15 cellular contexts compared by ENCODE assay signal in the genomic region with DNA sequence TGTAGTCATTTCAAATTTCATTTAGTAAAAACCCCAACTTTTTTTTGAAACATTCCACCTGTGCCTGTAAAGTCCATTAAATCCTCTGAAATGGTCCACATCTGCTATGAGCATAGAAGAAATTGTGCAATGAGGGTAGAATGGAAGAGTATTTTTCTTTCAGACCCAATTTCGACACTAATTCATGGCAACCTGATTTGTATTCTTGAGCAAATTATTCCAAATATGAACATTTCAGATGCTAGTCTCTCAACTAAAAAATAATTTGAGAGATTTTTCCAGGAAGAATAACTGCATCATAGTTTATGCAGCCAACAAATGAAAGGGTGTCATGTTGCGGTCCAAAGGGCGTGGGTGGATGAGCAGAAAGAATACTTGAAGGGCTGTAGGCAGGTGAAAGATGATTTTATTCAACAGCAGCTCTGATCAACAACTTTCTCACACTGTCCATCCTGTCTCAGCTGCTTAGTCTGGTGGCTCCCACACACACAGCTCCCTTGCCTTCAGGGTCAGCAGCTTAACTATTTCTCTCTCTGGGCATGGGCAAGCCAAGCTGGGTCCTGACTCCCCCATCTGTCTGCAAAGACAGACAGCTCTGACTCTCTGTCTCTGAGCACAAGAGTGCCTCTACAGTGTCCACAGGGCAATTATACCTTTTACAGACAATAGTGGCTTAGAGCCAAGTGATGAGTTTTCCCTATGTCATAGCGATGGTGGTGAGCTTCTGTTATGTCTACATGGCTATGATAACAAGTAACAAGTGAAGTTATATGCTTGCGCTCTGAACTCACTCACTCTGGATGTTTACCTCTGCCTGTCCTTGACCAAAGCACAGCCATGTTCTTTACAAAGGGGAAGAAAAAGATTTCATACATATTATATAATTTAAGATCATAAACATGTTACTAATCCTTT. TPM values are rescaled to one million over a fixed set of nuclear protein-coding genes. Genes with fewer than 3 reads are reported as not detected.
DNase-seq lines count a peak whose midpoint lies in the region; ATAC-seq and TF ChIP-seq lines count a peak whose summit lies in the region.
"Had no signal": no experiment of that assay in that cellular context is flagged by ENCODE, and none has a peak within 500 bp of the region (broad histone marks: within the 10 kb centered on the region; RNA-seq: fewer than 3 reads in every experiment).

No MANE protein-coding gene starts in this region.

- H3K27ac ChIP-seq in right cardiac atrium (ENCODE audit: low read length) (no peak overlapping the region), suprapubic skin (no peak overlapping the region)
- H3K27ac ChIP-seq: vagina had no signal

- CTCF ChIA-PET in WTC11 (lab: Charles Lee): interaction anchor here (1.2 to 3.3 kb wide), 2 partner anchors 11 to 205 kb away, joined by 4 to 29 read pairs; partner anchors contain the start of gene STEAP2

- POLR2A ChIA-PET in WTC11 (lab: Charles Lee): interaction anchor here (2.2 kb wide), 1 partner anchor 11 kb away, joined by 13 read pairs; the partner anchor contains the start of gene STEAP2

- no peaks in the 10 kb centered on the region for H3K9me3 ChIP-seq in right cardiac atrium (ENCODE audit: control insufficient read depth, low read length)
- no peaks in the 10 kb centered on the region for H3K9me3 ChIP-seq in suprapubic skin
- H3K9me3 ChIP-seq: adrenal gland, vagina had no signal

- 75% methylated on average over 5 of the region's 5 CpGs for WGBS in right cardiac atrium
- 77% methylated on average over 5 of the region's 5 CpGs for WGBS in suprapubic skin

- H3K27me3 ChIP-seq in right cardiac atrium (ENCODE audit: control insufficient read depth, insufficient read depth): no peaks in the 10 kb centered on the region
- H3K27me3 ChIP-seq in suprapubic skin: no peaks in the 10 kb centered on the region
- H3K27me3 ChIP-seq: adrenal gland, vagina had no signal

- no peaks in the 10 kb centered on the region for H3K9me3 Mint-ChIP-seq in WTC11
- H3K9me3 Mint-ChIP-seq: neural crest cell; T-helper 2 cell treated with Interferon-gamma antibody and Interleukin-4, amounts not matched to agents 5 μg/mL and 100 μg/mL, for 36 hours had no signal

- DNase-seq in NCI-H2227 (lab: John Stamatoyannopoulos, UW; ENCODE audit: unreplicated experiment) (peak; percentile 12), NCI-H2227 treated with DMSO at 0.1 percent for 48 hours (lab: John Stamatoyannopoulos, UW) (no peak), WTC11 (ENCODE audit: low spot score) (no peak), right cardiac atrium (no peak), stromal cell of bone marrow (ENCODE audit: low read depth) (peak; percentile 22), AG08396 (ENCODE audit: low spot score) (no peak), suprapubic skin (ENCODE audit: low spot score in 2 of 2) (no peak)
- DNase-seq: adrenal gland; effector memory CD4-positive, alpha-beta T cell; H7; NK-92 treated with Interleukin-12 subunit alpha and Interleukin-12 subunit beta, amount 100 ng/mL, for 24 hours had no signal

- H3K36me3 Mint-ChIP-seq in WTC11: peaks cover 3% of the 10 kb centered on the region; the same call in 1 of the 2 replicates

- H3K4me3 Mint-ChIP-seq in WTC11: no peak overlapping the region
- H3K4me3 Mint-ChIP-seq: neural crest cell; T-helper 2 cell treated with Interferon-gamma antibody and Interleukin-4, amounts not matched to agents 5 μg/mL and 100 μg/mL, for 36 hours had no signal

- H3K4me1 Mint-ChIP-seq in WTC11: peaks cover 37% of the 10 kb centered on the region

- ATAC-seq in WTC11: peak; percentile 6; the same call in 1 of the 2 replicates
- ATAC-seq in right cardiac atrium: peak; percentile 31 to 32
- no peak for ATAC-seq in GM18517 (IDR thresholded peaks at IDR 0.05; ENCODE audit: unreplicated experiment)

- H3K4me1 ChIP-seq in right cardiac atrium (ENCODE audit: control insufficient read depth, insufficient read depth, low read length) (no peaks in the 10 kb centered on the region), suprapubic skin (no peaks in the 10 kb centered on the region)
- H3K4me1 ChIP-seq: adrenal gland, vagina had no signal

- TF ChIP-seq CTCF in WTC11 (IDR thresholded peaks at IDR 0.05): no peak
- TF ChIP-seq CTCF in suprapubic skin (IDR thresholded peaks at IDR 0.05): no peak

- no peaks in the 10 kb centered on the region for H3K36me3 ChIP-seq in suprapubic skin
- H3K36me3 ChIP-seq: adrenal gland, vagina had no signal

- H3K27me3 Mint-ChIP-seq in WTC11 (ENCODE audit: low read depth): no peaks in the 10 kb centered on the region

- no peak for TF ChIP-seq POLR2A in suprapubic skin (IDR thresholded peaks at IDR 0.05)

- H3K27ac Mint-ChIP-seq in WTC11: peak overlapping the region; percentile 70; the same call in 1 of the 2 replicates
- H3K27ac Mint-ChIP-seq: T-helper 2 cell treated with Interferon-gamma antibody and Interleukin-4, amounts not matched to agents 5 μg/mL and 100 μg/mL, for 36 hours had no signal

- H3K4me3 ChIP-seq in right cardiac atrium (ENCODE audit: low read length): no peak overlapping the region
- H3K4me3 ChIP-seq in suprapubic skin: no peak overlapping the region
- H3K4me3 ChIP-seq: adrenal gland, vagina had no signal

- intact Hi-C loops in right cardiac atrium (cut with DNase I): no loop called here

- no peak for TF ChIP-seq EP300 in suprapubic skin (IDR thresholded peaks at IDR 0.05)

TF ChIP-seq in WTC11, 78 proteins besides CTCF, POLR2A, EP300 and RAD21:
- TF ChIP-seq USF1 (CRISPR knock-in tag; IDR thresholded peaks at IDR 0.05): no peak
- no peak for TF ChIP-seq ZNF416 (CRISPR knock-in tag; IDR thresholded peaks at IDR 0.05)

RNA-seq across cellular contexts. Expression of gene STEAP2, which starts 11.5 kb away (rescaled TPM):
- 13.4 to 17.3 TPM (median 17.0 TPM) in 3 replicates for total RNA-seq in WTC11 (2021)
- total RNA-seq in right cardiac atrium: 10 to 100 TPM; 29.9 to 46.3 (median 42.5) TPM
- 16.7 TPM for polyA plus RNA-seq in right cardiac atrium
- total RNA-seq in suprapubic skin: 10 to 100 TPM in 1 of 4 donors, 1 to 10 TPM in 3; 2.9 to 13.2 (median 3.9) TPM

RNA-seq across cellular contexts. Expression of gene CFAP69, which starts 21.9 kb away (rescaled TPM):
- total RNA-seq in WTC11 (2021): 2.7 to 3.4 TPM (median 3.3 TPM) in 3 replicates
- total RNA-seq in right cardiac atrium: 1 to 10 TPM; 3.5 to 7.4 (median 4.5) TPM
- 2.3 TPM for polyA plus RNA-seq in right cardiac atrium
- total RNA-seq in suprapubic skin: 1 to 10 TPM; 1.3 to 9.8 (median 4.7) TPM

Comparison
In these comparisons a context has a peak if more than half of its experiments do, and no peak if none do; other contexts are left out.
1. DNase-seq: peak in NCI-H2227 (single experiment) and stromal cell of bone marrow (single experiment); none in NCI-H2227 treated with DMSO at 0.1 percent for 48 hours (single experiment), WTC11 (single experiment), right cardiac atrium (0 of 3), AG08396 (single experiment) and suprapubic skin (0 of 2).